In genomic region chr11:112048256-112048655, GRCh38 we compare ENCODE assay signal across 1 cellular context.
TF ChIP-seq lines count a peak whose summit lies in the region.

No MANE protein-coding gene starts in this region.

TF ChIP-seq in GM12891, 5 proteins besides CTCF, POLR2A, EP300 and RAD21:
- TF ChIP-seq SPI1 (IDR thresholded peaks at IDR 0.05; ENCODE audit: low read depth, low read length) = peak; percentile 78
